Comparison of ENCODE assay signal across 1 cellular context in genomic region chr5:179795863-179796833, GRCh38.
TF ChIP-seq lines count a peak whose summit lies in the region.

No MANE protein-coding gene starts in this region.

TF ChIP-seq in A549, 52 proteins besides CTCF, POLR2A, EP300 and RAD21 (continued from another document):
- TF ChIP-seq ZNF302 (CRISPR knock-in tag; IDR thresholded peaks at IDR 0.05), result no peak
- TF ChIP-seq PBX3 (IDR thresholded peaks at IDR 0.05), result peak; percentile 33; the same call in 1 of the 2 replicates
- no peak for TF ChIP-seq REST (IDR thresholded peaks at IDR 0.05)
- TF ChIP-seq RNF2 (IDR thresholded peaks at IDR 0.05; ENCODE audit: borderline replicate concordance, low read depth), result peak; percentile 84; the same call in 1 of the 2 replicates
- no peak for TF ChIP-seq RFX5 (IDR thresholded peaks at IDR 0.05)
- no peak for TF ChIP-seq ELK1 (IDR thresholded peaks at IDR 0.05; ENCODE audit: low read depth, low read length)
- no peak for TF ChIP-seq CHD2 (IDR thresholded peaks at IDR 0.05; ENCODE audit: low read length, partially characterized antibody)
- no peak for TF ChIP-seq NR3C1 (IDR thresholded peaks at IDR 0.05)
- TF ChIP-seq ESRRA (IDR thresholded peaks at IDR 0.05; ENCODE audit: borderline replicate concordance, low read length), result no peak
- no peak for TF ChIP-seq BHLHE40 (IDR thresholded peaks at IDR 0.05; ENCODE audit: low read depth, low read length)
- TF ChIP-seq ATOH8 (CRISPR knock-in tag; IDR thresholded peaks at IDR 0.05; ENCODE audit: low read depth), result no peak
- TF ChIP-seq HDAC2 (IDR thresholded peaks at IDR 0.05), result no peak
- no peak; the same call in 1 of the 2 replicates for TF ChIP-seq HOXB5 (CRISPR knock-in tag; IDR thresholded peaks at IDR 0.05)
- TF ChIP-seq KDM5A (IDR thresholded peaks at IDR 0.05), result no peak
- TF ChIP-seq FOXS1 (CRISPR knock-in tag; IDR thresholded peaks at IDR 0.05), result no peak
- no peak for TF ChIP-seq ZFP36 (IDR thresholded peaks at IDR 0.05; ENCODE audit: borderline replicate concordance, partially characterized antibody)
- no peak for TF ChIP-seq MYC (IDR thresholded peaks at IDR 0.05; ENCODE audit: borderline replicate concordance, low read length)
- TF ChIP-seq HES2 (IDR thresholded peaks at IDR 0.05), result no peak
- TF ChIP-seq PHF8 (IDR thresholded peaks at IDR 0.05; ENCODE audit: borderline replicate concordance, low read depth), result peak; percentile 44
- TF ChIP-seq CBX2 (IDR thresholded peaks at IDR 0.05; ENCODE audit: borderline replicate concordance, low read depth), result no peak
- TF ChIP-seq KDM1A (IDR thresholded peaks at IDR 0.05; ENCODE audit: low read depth), result no peak
- no peak for TF ChIP-seq RARB (CRISPR knock-in tag; IDR thresholded peaks at IDR 0.05)
- no peak for TF ChIP-seq CHD4 (IDR thresholded peaks at IDR 0.05; ENCODE audit: borderline replicate concordance)
- TF ChIP-seq POLR2AphosphoS2 (conservative IDR thresholded peaks at IDR 0.05; ENCODE audit: low read length), result peak; percentile 60; the same call in 1 of the 2 replicates
- no peak for TF ChIP-seq CBX8 (IDR thresholded peaks at IDR 0.05)
- TF ChIP-seq RCOR1 (IDR thresholded peaks at IDR 0.05; ENCODE audit: low read depth, low read length), result no peak
- TF ChIP-seq ZC3H11A (IDR thresholded peaks at IDR 0.05), result no peak
- TF ChIP-seq E2F6 (IDR thresholded peaks at IDR 0.05; ENCODE audit: borderline replicate concordance, low read depth), result no peak
- no peak for TF ChIP-seq TFCP2L1 (CRISPR knock-in tag; IDR thresholded peaks at IDR 0.05)
- no peak for TF ChIP-seq USF2 (IDR thresholded peaks at IDR 0.05)
